16 cellular contexts compared by ENCODE assay signal in the genomic region with DNA sequence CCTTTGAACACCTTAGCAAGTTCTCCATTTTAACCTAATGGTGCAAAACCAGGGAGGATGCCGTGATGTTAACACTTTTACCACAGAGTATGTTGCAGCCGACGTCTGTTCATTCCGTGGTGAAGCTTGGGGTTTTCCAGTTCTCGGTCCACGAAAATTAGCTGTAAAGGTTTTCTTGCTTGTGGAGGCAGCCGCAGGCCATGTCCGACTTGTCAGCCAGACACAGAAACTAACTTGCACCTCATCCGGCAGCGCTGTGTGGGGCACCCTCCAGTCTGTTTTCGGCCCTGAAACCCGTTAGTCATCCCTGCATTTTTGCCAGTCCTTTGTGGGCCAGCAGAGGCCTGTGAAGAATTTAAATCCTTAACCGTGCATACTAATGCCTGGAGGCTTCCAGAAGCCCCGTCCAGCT.
DNase-seq lines count a peak whose midpoint lies in the region; ATAC-seq and TF ChIP-seq lines count a peak whose summit lies in the region.
"Had no signal": no experiment of that assay in that cellular context is flagged by ENCODE, and none has a peak within 500 bp of the region (broad histone marks: within the 10 kb centered on the region; RNA-seq: fewer than 3 reads in every experiment).

No MANE protein-coding gene starts in this region.

- intact Hi-C loops in stomach (cut with DNase I; ENCODE audit: low total_unique reads), result no loop called here

- no peaks in the 10 kb centered on the region for H3K27me3 Mint-ChIP-seq in activated CD8-positive, alpha-beta memory T cell treated with anti-CD3 and anti-CD28 coated beads, Interleukin-2, amount 10 ng/mL, durations not matched to agents 7 days and 5 days
- H3K27me3 Mint-ChIP-seq: progenitor cell of endocrine pancreas had no signal

- H2BK5ac ChIP-seq in mesenchymal stem cell (ENCODE audit: low read depth, low read length, poor library complexity, severe bottlenecking), result peak overlapping the region; percentile 19

- H3K27me3 ChIP-seq in mesenchymal stem cell (ENCODE audit: control insufficient read depth in 1 of 2, insufficient read depth in 1 of 2, low read length in 2 of 2), result no peaks in the 10 kb centered on the region
- no peaks in the 10 kb centered on the region for H3K27me3 ChIP-seq in thoracic aorta (replicated peaks; ENCODE audit: insufficient read depth)
- H3K27me3 ChIP-seq in stomach, result no peaks in the 10 kb centered on the region
- H3K27me3 ChIP-seq: ascending aorta had no signal

- H3K4me3 ChIP-seq in mesenchymal stem cell (ENCODE audit: insufficient read depth in 1 of 2, low read depth in 1 of 2, low read length in 2 of 2), result no peak overlapping the region
- peak overlapping the region; percentile 15 for H3K4me3 ChIP-seq in thoracic aorta
- no peak overlapping the region for H3K4me3 ChIP-seq in stomach
- H3K4me3 ChIP-seq: A549 had no signal

- no peak overlapping the region for H4K91ac ChIP-seq in mesenchymal stem cell (ENCODE audit: low read length)

- no peak overlapping the region for H2BK12ac ChIP-seq in mesenchymal stem cell (ENCODE audit: low read length in 2 of 2)

- H3K23ac ChIP-seq in mesenchymal stem cell (ENCODE audit: low read length in 2 of 2), result no peak overlapping the region

- no peak overlapping the region for H2BK15ac ChIP-seq in mesenchymal stem cell (ENCODE audit: low read depth, poor library complexity, severe bottlenecking)

- no peak overlapping the region for H4K8ac ChIP-seq in mesenchymal stem cell (ENCODE audit: low read length)

- H3K9me3 ChIP-seq in mesenchymal stem cell (ENCODE audit: control insufficient read depth, low read length) (peaks cover 2% of the 10 kb centered on the region), thoracic aorta (no peaks in the 10 kb centered on the region), stomach (peaks cover 0 to 13% (median 4%) of the 10 kb centered on the region in 4 donors)
- H3K9me3 ChIP-seq: ascending aorta had no signal

- TF ChIP-seq EP300 in stomach (IDR thresholded peaks at IDR 0.05), result no peak

- DNase-seq in activated T-cell treated with anti-CD3 and anti-CD28 coated beads, Interleukin-2, amount 50 U/mL, for 1 hour, result peak; percentile 31
- DNase-seq in activated T-cell treated with anti-CD3 and anti-CD28 coated beads for 4 hours (no peak), mesenchymal stem cell (peak; percentile 4), thoracic aorta (ENCODE audit: low spot score) (no peak), erythroblast (lab: John Stamatoyannopoulos, UW) (no peak), stomach (no peak)
- DNase-seq in activated CD8-positive, alpha-beta memory T cell treated with anti-CD3 and anti-CD28 coated beads, Interleukin-2, amount 10 ng/mL, durations not matched to agents 7 days and 5 days, result peak; percentile 82
- DNase-seq: DMS53, endodermal cell, hypothalamus, Kasumi-1 had no signal

- no peak overlapping the region for H3K4me3 Mint-ChIP-seq in activated CD8-positive, alpha-beta memory T cell treated with anti-CD3 and anti-CD28 coated beads, Interleukin-2, amount 10 ng/mL, durations not matched to agents 7 days and 5 days
- H3K4me3 Mint-ChIP-seq: endodermal cell; T-helper 2 cell treated with Interferon-gamma antibody and Interleukin-4, amounts not matched to agents 5 μg/mL and 100 μg/mL, for 36 hours had no signal

- H3K9me3 Mint-ChIP-seq in activated CD8-positive, alpha-beta memory T cell treated with anti-CD3 and anti-CD28 coated beads, Interleukin-2, amount 10 ng/mL, durations not matched to agents 7 days and 5 days (ENCODE audit: low read depth), result peaks cover 4% of the 10 kb centered on the region

- no peak overlapping the region for H3K4me2 ChIP-seq in mesenchymal stem cell (ENCODE audit: low read length, poor library complexity, severe bottlenecking)
- H3K4me2 ChIP-seq: A549 had no signal

- no peak overlapping the region for H2AFZ ChIP-seq in mesenchymal stem cell (ENCODE audit: low read depth, low read length)

- CTCF ChIA-PET in activated CD8-positive, alpha-beta memory T cell treated with anti-CD3 and anti-CD28 coated beads, Interleukin-2, amount 10 ng/mL, durations not matched to agents 7 days and 5 days (lab: Charles Lee), result interaction anchor here (0.9 to 1.3 kb wide), 2 partner anchors 17 to 54 kb away, joined by 3 to 4 read pairs; no protein-coding TSS in a partner anchor

- no peak overlapping the region for H3K4ac ChIP-seq in mesenchymal stem cell (ENCODE audit: low read depth in 1 of 2, low read length in 2 of 2)

- H3K36me3 Mint-ChIP-seq in activated CD8-positive, alpha-beta memory T cell treated with anti-CD3 and anti-CD28 coated beads, Interleukin-2, amount 10 ng/mL, durations not matched to agents 7 days and 5 days, result peaks cover 10% of the 10 kb centered on the region

- no peak overlapping the region for H3K14ac ChIP-seq in mesenchymal stem cell (ENCODE audit: low read length in 2 of 2)

- H3K79me1 ChIP-seq in mesenchymal stem cell (replicated peaks; ENCODE audit: low read length, poor library complexity, severe bottlenecking), result no peaks in the 10 kb centered on the region

- H3K4me1 ChIP-seq in mesenchymal stem cell (ENCODE audit: control insufficient read depth, insufficient read depth, low read depth, low read length) (no peaks in the 10 kb centered on the region), thoracic aorta (ENCODE audit: control insufficient read depth in 1 of 2, low read depth in 2 of 2) (peaks cover 12 to 26% of the 10 kb centered on the region in 2 donors), stomach (no peaks in the 10 kb centered on the region)
- H3K4me1 ChIP-seq: A549, ascending aorta had no signal

- H3K27ac Mint-ChIP-seq in activated CD8-positive, alpha-beta memory T cell treated with anti-CD3 and anti-CD28 coated beads, Interleukin-2, amount 10 ng/mL, durations not matched to agents 7 days and 5 days, result peak overlapping the region; percentile 70
- H3K27ac Mint-ChIP-seq: endodermal cell; progenitor cell of endocrine pancreas; T-helper 2 cell treated with Interferon-gamma antibody and Interleukin-4, amounts not matched to agents 5 μg/mL and 100 μg/mL, for 36 hours had no signal

- WGBS in mesenchymal stem cell, result 86% methylated on average over 14 of the region's 14 CpGs
- 71 to 83% (median 77%) methylated on average over 14 of the region's 14 CpGs for WGBS in stomach, 5 donors

- H3K18ac ChIP-seq in mesenchymal stem cell (ENCODE audit: low read depth in 1 of 2, low read length in 2 of 2), result no peak overlapping the region

- peaks cover 17% of the 10 kb centered on the region for H3K4me1 Mint-ChIP-seq in activated CD8-positive, alpha-beta memory T cell treated with anti-CD3 and anti-CD28 coated beads, Interleukin-2, amount 10 ng/mL, durations not matched to agents 7 days and 5 days
- H3K4me1 Mint-ChIP-seq: endodermal cell had no signal

- H3K36me3 ChIP-seq in mesenchymal stem cell (ENCODE audit: control insufficient read depth in 1 of 2, insufficient read depth in 2 of 2, low read depth in 1 of 2, low read length in 2 of 2), result no peaks in the 10 kb centered on the region
- no peaks in the 10 kb centered on the region for H3K36me3 ChIP-seq in thoracic aorta
- H3K36me3 ChIP-seq in stomach, result no peaks in the 10 kb centered on the region
- H3K36me3 ChIP-seq: ascending aorta had no signal

- no peak overlapping the region for H3K9ac ChIP-seq in mesenchymal stem cell (ENCODE audit: low read length)

- H2BK120ac ChIP-seq in mesenchymal stem cell (ENCODE audit: low read depth, low read length), result no peak overlapping the region

- ATAC-seq in activated CD8-positive, alpha-beta memory T cell treated with anti-CD3 and anti-CD28 coated beads, Interleukin-2, amount 10 ng/mL, durations not matched to agents 7 days and 5 days, result peak; percentile 89
- ATAC-seq in thoracic aorta (ENCODE audit: insufficient number of reproducible peaks, low FRiP score, low read depth), result no peak
- ATAC-seq in GM18909 (IDR thresholded peaks at IDR 0.05; ENCODE audit: poor library complexity, unreplicated experiment), result no peak
- ATAC-seq: A549 had no signal

- TF ChIP-seq POLR2A in erythroblast (IDR thresholded peaks at IDR 0.05; ENCODE audit: low read length), result no peak
- no peak for TF ChIP-seq POLR2A in stomach (IDR thresholded peaks at IDR 0.05)

- H3K27ac ChIP-seq in mesenchymal stem cell (ENCODE audit: low read length, poor library complexity, severe bottlenecking) (no peak overlapping the region), thoracic aorta (peak overlapping the region in 1 of 2 donors; percentile 52), stomach (peak overlapping the region in 1 of 5 donors; percentile 26)
- H3K27ac ChIP-seq: A549 had no signal

- H2AK5ac ChIP-seq in mesenchymal stem cell (ENCODE audit: low read length, severe bottlenecking), result no peak overlapping the region

- TF ChIP-seq CTCF in thoracic aorta (IDR thresholded peaks at IDR 0.05) (no peak), stomach (IDR thresholded peaks at IDR 0.05) (no peak)

Comparison
In these comparisons a context has a peak if more than half of its experiments do, and no peak if none do; other contexts are left out.
1. DNase-seq: peak in activated T-cell treated with anti-CD3 and anti-CD28 coated beads, Interleukin-2, amount 50 U/mL, for 1 hour (single experiment), activated CD8-positive, alpha-beta memory T cell treated with anti-CD3 and anti-CD28 coated beads, Interleukin-2, amount 10 ng/mL, durations not matched to agents 7 days and 5 days (single experiment) and mesenchymal stem cell (single experiment); none in activated T-cell treated with anti-CD3 and anti-CD28 coated beads for 4 hours (single experiment), thoracic aorta (single experiment), erythroblast (0 of 2) and stomach (single experiment).